In genomic region chr1:26575350-26575747, GRCh38 we compare ENCODE assay signal across 24 cellular contexts. TPM values are rescaled to one million over a fixed set of nuclear protein-coding genes. Genes with fewer than 3 reads are reported as not detected.
A peak's percentile ranks its signal among the peaks of the same experiment; 100 is the strongest.
DNase-seq lines count a peak whose midpoint lies in the region; ATAC-seq and TF ChIP-seq lines count a peak whose summit lies in the region.
"Had no signal": no experiment of that assay in that cellular context is flagged by ENCODE, and none has a peak within 500 bp of the region (broad histone marks: within the 10 kb centered on the region; RNA-seq: fewer than 3 reads in every experiment).

No MANE protein-coding gene starts in this region.

- no peaks in the 10 kb centered on the region for H3F3A ChIP-seq in neural progenitor cell (ENCODE audit: low read depth)

- H3K27me3 Mint-ChIP-seq in CD4-positive, alpha-beta T cell, result no peaks in the 10 kb centered on the region
- H3K27me3 Mint-ChIP-seq in activated B cell treated with CpG ODN at 0.5 μM for 24 hours, result no peaks in the 10 kb centered on the region
- peaks cover 2% of the 10 kb centered on the region for H3K27me3 Mint-ChIP-seq in neural progenitor cell (ENCODE audit: insufficient read depth, low read depth)
- H3K27me3 Mint-ChIP-seq in glutamatergic neuron (ENCODE audit: unreplicated experiment), result peaks cover 9% of the 10 kb centered on the region
- H3K27me3 Mint-ChIP-seq: dendritic cell treated with granulocyte-macrophage colony-stimulating factor and Interleukin-4, amounts not matched to agents 40 ng/mL and 50 ng/mL, for 4 days had no signal

- intact Hi-C loops in CD4-positive, alpha-beta T cell (cut with DNase I, micrococcal nuclease), result no loop called here
- intact Hi-C loops in activated B cell treated with CpG ODN at 0.5 μM for 24 hours (cut with micrococcal nuclease), result no loop called here

- no peak for ATAC-seq in CD4-positive, alpha-beta T cell (ENCODE audit: poor library complexity)
- ATAC-seq in activated B cell treated with CpG ODN at 0.5 μM for 24 hours (ENCODE audit: low read depth) (no peak), GM18519 (IDR thresholded peaks at IDR 0.05; ENCODE audit: low FRiP score, unreplicated experiment) (no peak), GM21619 (IDR thresholded peaks at IDR 0.05; ENCODE audit: unreplicated experiment) (no peak), HG02678 (IDR thresholded peaks at IDR 0.05; ENCODE audit: unreplicated experiment) (no peak)
- ATAC-seq: gastrocnemius medialis had no signal

- peaks cover 47% of the 10 kb centered on the region for H3K36me3 Mint-ChIP-seq in CD4-positive, alpha-beta T cell (ENCODE audit: low read depth)
- H3K36me3 Mint-ChIP-seq in activated B cell treated with CpG ODN at 0.5 μM for 24 hours (ENCODE audit: low read depth) (peaks cover 49% of the 10 kb centered on the region), neural progenitor cell (peaks cover 1% of the 10 kb centered on the region), glutamatergic neuron (ENCODE audit: unreplicated experiment) (no peaks in the 10 kb centered on the region)

- no peaks in the 10 kb centered on the region for H3K4me1 ChIP-seq in neural progenitor cell
- H3K4me1 ChIP-seq: gastrocnemius medialis, uterus had no signal

- no peaks in the 10 kb centered on the region for H3K27me3 ChIP-seq in CD4-positive, alpha-beta T cell (ENCODE audit: control insufficient read depth, insufficient read depth, low read length)
- no peaks in the 10 kb centered on the region for H3K27me3 ChIP-seq in neural progenitor cell
- H3K27me3 ChIP-seq: gastrocnemius medialis, hepatocyte, ovary, uterus had no signal

- TF ChIP-seq CTCF in CD4-positive, alpha-beta T cell (IDR thresholded peaks at IDR 0.05), result no peak
- TF ChIP-seq CTCF in activated B cell treated with CpG ODN at 0.5 μM for 24 hours (IDR thresholded peaks at IDR 0.05) (no peak), neural progenitor cell (IDR thresholded peaks at IDR 0.05) (no peak), glutamatergic neuron (IDR thresholded peaks at IDR 0.05; ENCODE audit: partially characterized antibody, unreplicated experiment) (no peak)

- H3K9me3 ChIP-seq in CD4-positive, alpha-beta T cell (ENCODE audit: control insufficient read depth, low read length), result no peaks in the 10 kb centered on the region
- H3K9me3 ChIP-seq in neural progenitor cell (ENCODE audit: low read depth), result no peaks in the 10 kb centered on the region
- H3K9me3 ChIP-seq: gastrocnemius medialis, left ventricle myocardium inferior, ovary, thoracic aorta, uterus had no signal

- no peak overlapping the region for H3K9ac ChIP-seq in neural progenitor cell

- POLR2A ChIA-PET in CD4-positive, alpha-beta T cell (lab: Charles Lee), result no interaction called here
- POLR2A ChIA-PET in activated B cell treated with CpG ODN at 0.5 μM for 24 hours (lab: Charles Lee), result no interaction called here

- no peak overlapping the region for H3K4me3 ChIP-seq in neural progenitor cell
- H3K4me3 ChIP-seq: gastrocnemius medialis, hepatocyte, left ventricle myocardium inferior, ovary, SK-N-MC, smooth muscle cell, thoracic aorta, uterus had no signal

- no peak overlapping the region for H3K4me2 ChIP-seq in neural progenitor cell
- H3K4me2 ChIP-seq: hepatocyte, smooth muscle cell had no signal

- peaks cover 11% of the 10 kb centered on the region for H3K4me1 Mint-ChIP-seq in CD4-positive, alpha-beta T cell (ENCODE audit: low read depth)
- H3K4me1 Mint-ChIP-seq in activated B cell treated with CpG ODN at 0.5 μM for 24 hours (no peaks in the 10 kb centered on the region), neural progenitor cell (no peaks in the 10 kb centered on the region), glutamatergic neuron (ENCODE audit: low read depth, unreplicated experiment) (no peaks in the 10 kb centered on the region)

- no peaks in the 10 kb centered on the region for H4K20me1 ChIP-seq in neural progenitor cell (ENCODE audit: low read depth)

- H2AFZ ChIP-seq in neural progenitor cell (replicated peaks), result no peak overlapping the region
- H2AFZ ChIP-seq: hepatocyte had no signal

- H3K27ac ChIP-seq in CD4-positive, alpha-beta T cell (ENCODE audit: low read depth, low read length), result no peak overlapping the region
- H3K27ac ChIP-seq in cingulate gyrus (ENCODE audit: low read depth, low read length), result peak overlapping the region; percentile 41
- H3K27ac ChIP-seq in neural progenitor cell, result no peak overlapping the region
- H3K27ac ChIP-seq: gastrocnemius medialis, hepatocyte, left ventricle myocardium inferior, ovary, SK-N-MC, thoracic aorta, uterus had no signal

- H3K27ac Mint-ChIP-seq in CD4-positive, alpha-beta T cell, result peak overlapping the region; percentile 27
- H3K27ac Mint-ChIP-seq in activated B cell treated with CpG ODN at 0.5 μM for 24 hours (peak overlapping the region; percentile 10), neural progenitor cell (peak overlapping the region; percentile 70), glutamatergic neuron (ENCODE audit: unreplicated experiment) (no peak overlapping the region)
- H3K27ac Mint-ChIP-seq: dendritic cell treated with granulocyte-macrophage colony-stimulating factor and Interleukin-4, amounts not matched to agents 40 ng/mL and 50 ng/mL, for 4 days had no signal

- no peaks in the 10 kb centered on the region for H3K79me2 ChIP-seq in neural progenitor cell (ENCODE audit: low read depth)
- H3K79me2 ChIP-seq: hepatocyte had no signal

- no peak for DNase-seq in CD4-positive, alpha-beta T cell
- DNase-seq in activated B cell treated with CpG ODN at 0.5 μM for 24 hours (no peak), neural progenitor cell (ENCODE audit: low spot score) (no peak), glutamatergic neuron (no peak)
- DNase-seq: activated T-cell treated with anti-CD3 and anti-CD28 coated beads, Interleukin-2, amount 50 U/mL, for 1 hour; central memory CD4-positive, alpha-beta T cell; gastrocnemius medialis; left ventricle myocardium inferior; NCI-H1436; NCI-H345; NCI-H774; ovary; stimulated activated CD4-positive, alpha-beta T cell treated with anti-CD3 and anti-CD28 coated beads, Interleukin-2, amount 100 ng/mL, for 48 hours; uterus had no signal

- H3K9me3 Mint-ChIP-seq in CD4-positive, alpha-beta T cell, result no peaks in the 10 kb centered on the region
- no peaks in the 10 kb centered on the region for H3K9me3 Mint-ChIP-seq in activated B cell treated with CpG ODN at 0.5 μM for 24 hours
- no peaks in the 10 kb centered on the region for H3K9me3 Mint-ChIP-seq in neural progenitor cell
- no peaks in the 10 kb centered on the region for H3K9me3 Mint-ChIP-seq in glutamatergic neuron (ENCODE audit: unreplicated experiment)
- H3K9me3 Mint-ChIP-seq: activated naive CD4-positive, alpha-beta T cell treated with anti-CD3 and anti-CD28 coated beads for 36 hours; dendritic cell treated with granulocyte-macrophage colony-stimulating factor and Interleukin-4, amounts not matched to agents 40 ng/mL and 50 ng/mL, for 4 days had no signal

- H3K4me3 Mint-ChIP-seq in CD4-positive, alpha-beta T cell, result no peak overlapping the region
- no peak overlapping the region for H3K4me3 Mint-ChIP-seq in activated B cell treated with CpG ODN at 0.5 μM for 24 hours
- H3K4me3 Mint-ChIP-seq in neural progenitor cell, result no peak overlapping the region
- no peak overlapping the region for H3K4me3 Mint-ChIP-seq in glutamatergic neuron (ENCODE audit: unreplicated experiment)
- H3K4me3 Mint-ChIP-seq: activated naive CD4-positive, alpha-beta T cell treated with anti-CD3 and anti-CD28 coated beads for 36 hours; dendritic cell treated with granulocyte-macrophage colony-stimulating factor and Interleukin-4, amounts not matched to agents 40 ng/mL and 50 ng/mL, for 4 days had no signal

- CTCF ChIA-PET in CD4-positive, alpha-beta T cell (lab: Charles Lee), result no interaction called here
- CTCF ChIA-PET in activated B cell treated with CpG ODN at 0.5 μM for 24 hours (lab: Charles Lee), result no interaction called here

- H3K36me3 ChIP-seq in neural progenitor cell, result no peaks in the 10 kb centered on the region
- H3K36me3 ChIP-seq: gastrocnemius medialis, left ventricle myocardium inferior, ovary, thoracic aorta, uterus had no signal

RNA-seq across cellular contexts. Expression of gene RPS6KA1, which starts 45.8 kb away (rescaled TPM):
- total RNA-seq in CD4-positive, alpha-beta T cell, result 10 to 100 TPM; 29.1 to 29.6 TPM
- total RNA-seq in activated B cell treated with CpG ODN at 0.5 μM for 24 hours, result 139 and 150 TPM in 2 replicates
- 18.7 and 43.9 TPM in 2 replicates for total RNA-seq in neural progenitor cell (ENCODE audit: low replicate concordance)
- 10.8 TPM for total RNA-seq in glutamatergic neuron (ENCODE audit: unreplicated experiment)
